Comparison of ENCODE assay signal across 9 cellular contexts in genomic region chr11:70567680-70568503, GRCh38.
DNase-seq lines count a peak whose midpoint lies in the region; ATAC-seq and TF ChIP-seq lines count a peak whose summit lies in the region.
"Had no signal": no experiment of that assay in that cellular context is flagged by ENCODE, and none has a peak within 500 bp of the region (broad histone marks: within the 10 kb centered on the region; RNA-seq: fewer than 3 reads in every experiment).

No MANE protein-coding gene starts in this region.

- H3K4me3 ChIP-seq in AG04450 (ENCODE audit: low read depth, low read length), result peak overlapping the region; percentile 41

- H3K36me3 Mint-ChIP-seq in nephron progenitor cell (ENCODE audit: low read depth), result no peaks in the 10 kb centered on the region

- H3K27ac Mint-ChIP-seq in nephron progenitor cell, result no peak overlapping the region

- ATAC-seq in esophagus mucosa (peak; percentile 72), GM18867 (IDR thresholded peaks at IDR 0.05; ENCODE audit: unreplicated experiment) (no peak)

- peaks cover 32% of the 10 kb centered on the region for H3K4me1 Mint-ChIP-seq in nephron progenitor cell

- DNase-seq in AG04450 (ENCODE audit: low read depth, low spot score), result no peak
- DNase-seq in NOMO-1 (lab: John Stamatoyannopoulos, UW; ENCODE audit: unreplicated experiment in 2 of 2), result peak; percentile 49 to 58
- peak; percentile 31 for DNase-seq in nephron progenitor cell
- no peak for DNase-seq in T1000 (lab: John Stamatoyannopoulos, UW)
- no peak for DNase-seq in T-helper 9 cell
- no peak for DNase-seq in NCI-H446 treated with DMSO at 0.1 percent for 48 hours (lab: John Stamatoyannopoulos, UW)
- DNase-seq: stimulated activated CD4-positive, alpha-beta T cell treated with anti-CD3 and anti-CD28 coated beads, Interleukin-4, amount 100 ng/mL, for 1 hour had no signal

- no peaks in the 10 kb centered on the region for H3K27me3 ChIP-seq in AG04450 (ENCODE audit: control insufficient read depth, insufficient read depth, low read length)

- POLR2A ChIA-PET in AG04450 (lab: Yijun Ruan, JAX), result no interaction called here

- peak overlapping the region; percentile 36 for H3K4me3 Mint-ChIP-seq in nephron progenitor cell

- H3K9me3 Mint-ChIP-seq in nephron progenitor cell, result peaks cover 2% of the 10 kb centered on the region

- no peak overlapping the region for H3K27ac ChIP-seq in AG04450 (ENCODE audit: low read depth, low read length)

- H3K27me3 Mint-ChIP-seq in nephron progenitor cell (ENCODE audit: low read depth, poor library complexity), result peaks cover 8% of the 10 kb centered on the region

- CTCF ChIA-PET in AG04450 (lab: Charles Lee), result no interaction called here

- peaks cover 50% of the 10 kb centered on the region for H3K9me3 ChIP-seq in AG04450 (ENCODE audit: control insufficient read depth, insufficient read depth, low read length)

- TF ChIP-seq CTCF in AG04450 (IDR thresholded peaks at IDR 0.05; ENCODE audit: low read depth, low read length) (no peak), nephron progenitor cell (IDR thresholded peaks at IDR 0.05) (no peak)

Comparison
In these comparisons a context has a peak if more than half of its experiments do, and no peak if none do; other contexts are left out.
1. DNase-seq: peak in NOMO-1 (2 of 2) and nephron progenitor cell (single experiment); none in AG04450 (single experiment), T1000 (single experiment), T-helper 9 cell (single experiment) and NCI-H446 treated with DMSO at 0.1 percent for 48 hours (single experiment).